Comparison of ENCODE assay signal across 8 cellular contexts in the genomic region with DNA sequence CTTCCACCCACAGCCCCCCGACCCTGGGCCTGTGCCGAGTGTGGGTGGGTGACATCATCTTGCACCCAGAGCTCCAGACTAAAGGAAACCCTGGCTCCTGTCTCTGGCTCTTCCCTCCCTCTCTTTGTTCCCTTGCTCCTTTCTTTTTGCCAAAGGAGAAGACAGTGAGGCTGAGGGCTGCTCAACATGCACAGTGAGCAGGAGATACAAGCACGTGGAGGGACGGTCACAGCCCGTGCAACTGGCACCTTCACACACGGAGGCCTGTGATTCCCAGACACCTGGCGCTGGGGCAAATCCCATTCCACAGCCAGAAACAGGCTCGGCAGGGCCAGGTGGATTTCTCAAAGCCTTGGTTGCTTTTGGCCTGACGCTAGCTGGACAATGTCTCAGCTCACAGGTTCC.
DNase-seq lines count a peak whose midpoint lies in the region; ATAC-seq, FAIRE-seq and TF ChIP-seq lines count a peak whose summit lies in the region.
"Not testable (repeated sequence)": the region's sequence is repeated elsewhere in the genome, so short reads cannot be mapped to it uniquely, and the experiment has no call there.

No MANE protein-coding gene starts in this region.

- DNase-seq in CD4-positive, alpha-beta T cell; HFFc6; activated naive CD8-positive, alpha-beta T cell treated with anti-CD3 and anti-CD28 coated beads for 36 hours: not testable (repeated sequence)
- DNase-seq in SK-MEL-5 (ENCODE audit: low read depth, low spot score) (peak; percentile 24), ecto neural progenitor cell (ENCODE audit: low spot score) (peak; percentile 52), kidney (peak; percentile 75), trophoblast cell (peak; percentile 79 to 80), suprapubic skin (ENCODE audit: low spot score in 2 of 2) (peak; percentile 79 to 85)

- peaks cover 11% of the 10 kb centered on the region for H3K79me1 ChIP-seq in trophoblast cell (ENCODE audit: low read length)

- peak overlapping the region; percentile 99 for H3K4ac ChIP-seq in trophoblast cell (ENCODE audit: low read depth, low read length)

- WGBS in trophoblast cell (ENCODE audit: extremely low coverage, insufficient coverage, insufficient read length): no CpG with 5 or more reads among the region's 9 CpGs
- WGBS in suprapubic skin: 38% methylated on average over 7 of the region's 9 CpGs

- not testable (repeated sequence) for H3K27ac ChIP-seq in CD4-positive, alpha-beta T cell (ENCODE audit: low read depth, low read length); kidney (ENCODE audit: low read depth in 2 of 2, low read length in 2 of 2); trophoblast cell (ENCODE audit: low read depth, low read length)
- H3K27ac ChIP-seq in suprapubic skin: peak overlapping the region; percentile 80

- not testable (repeated sequence) for ATAC-seq in CD4-positive, alpha-beta T cell (ENCODE audit: poor library complexity)

- peak overlapping the region; percentile 31 for H2BK5ac ChIP-seq in trophoblast cell (ENCODE audit: low read depth, low read length, poor library complexity)

- H2AK5ac ChIP-seq in trophoblast cell (ENCODE audit: low read length): peak overlapping the region; percentile 13

- peak overlapping the region; percentile 66 for H2AFZ ChIP-seq in trophoblast cell (ENCODE audit: insufficient read depth, low read length, poor library complexity)

- H4K91ac ChIP-seq in trophoblast cell (ENCODE audit: low read depth, low read length): peak overlapping the region; percentile 79

- not testable (repeated sequence) for H4K12ac ChIP-seq in trophoblast cell (ENCODE audit: low read depth, low read length)

- H3K9me3 ChIP-seq in CD4-positive, alpha-beta T cell (ENCODE audit: control insufficient read depth, low read length); kidney (ENCODE audit: control insufficient read depth in 1 of 2, low read length in 2 of 2); trophoblast cell (ENCODE audit: insufficient read depth, low read depth, low read length); suprapubic skin: not testable (repeated sequence)

- H2BK120ac ChIP-seq in trophoblast cell (ENCODE audit: insufficient read depth, low read length, poor library complexity): peak overlapping the region; percentile 74

- not testable (repeated sequence) for H3K9ac ChIP-seq in kidney (ENCODE audit: low read length in 2 of 2); trophoblast cell (ENCODE audit: low read length)

- peaks cover 59% of the 10 kb centered on the region for H3K4me1 Mint-ChIP-seq in CD4-positive, alpha-beta T cell (ENCODE audit: low read depth)
- H3K4me1 Mint-ChIP-seq in HFFc6 (ENCODE audit: low read depth): peaks cover 86% of the 10 kb centered on the region
- H3K4me1 Mint-ChIP-seq in activated naive CD8-positive, alpha-beta T cell treated with anti-CD3 and anti-CD28 coated beads for 36 hours: peaks cover 72% of the 10 kb centered on the region

- H3K14ac ChIP-seq in trophoblast cell (ENCODE audit: low read length): peak overlapping the region; percentile 75

- CTCF ChIA-PET in CD4-positive, alpha-beta T cell (lab: Charles Lee): not testable (repeated sequence)

- not testable (repeated sequence) for H3K9me3 Mint-ChIP-seq in CD4-positive, alpha-beta T cell; HFFc6; activated naive CD8-positive, alpha-beta T cell treated with anti-CD3 and anti-CD28 coated beads for 36 hours

- H3K4me2 ChIP-seq in trophoblast cell (ENCODE audit: low read length): peak overlapping the region; percentile 2

- not testable (repeated sequence) for TF ChIP-seq EP300 in suprapubic skin (IDR thresholded peaks at IDR 0.05)

- H3K36me3 Mint-ChIP-seq in CD4-positive, alpha-beta T cell (ENCODE audit: low read depth): peaks cover 48% of the 10 kb centered on the region
- peaks cover 51% of the 10 kb centered on the region for H3K36me3 Mint-ChIP-seq in HFFc6 (ENCODE audit: low read depth)
- peaks cover 54% of the 10 kb centered on the region for H3K36me3 Mint-ChIP-seq in activated naive CD8-positive, alpha-beta T cell treated with anti-CD3 and anti-CD28 coated beads for 36 hours

- peak overlapping the region; percentile 3 for H4K8ac ChIP-seq in trophoblast cell (ENCODE audit: low read depth, low read length)

- TF ChIP-seq POLR2A in suprapubic skin (IDR thresholded peaks at IDR 0.05): not testable (repeated sequence)

- POLR2A ChIA-PET in CD4-positive, alpha-beta T cell (lab: Charles Lee): not testable (repeated sequence)

- H3K4me1 ChIP-seq in kidney (ENCODE audit: control insufficient read depth in 1 of 2, insufficient read depth in 1 of 2, low read depth in 1 of 2, low read length in 2 of 2) (peaks cover 9 to 48% of the 10 kb centered on the region in 2 donors), trophoblast cell (ENCODE audit: control insufficient read depth in 1 of 2, insufficient read depth in 2 of 2, low read length in 2 of 2) (peaks cover 34 to 47% of the 10 kb centered on the region in 2 experiments), suprapubic skin (peaks cover 94% of the 10 kb centered on the region)

- in situ Hi-C loops in SK-MEL-5 (cut with HindIII; ENCODE audit: low pct_unique_long_range_greater_than_20kb, low sequenced_read_pairs): not testable (repeated sequence)

- FAIRE-seq in kidney (lab: Jason Lieb, UNC): not testable (repeated sequence)

- not testable (repeated sequence) for H3K4me3 ChIP-seq in kidney (ENCODE audit: low read length in 2 of 2); trophoblast cell (ENCODE audit: low read depth, low read length)
- H3K4me3 ChIP-seq in suprapubic skin: peak overlapping the region; percentile 15

- peak overlapping the region; percentile 47 for H3K27ac Mint-ChIP-seq in CD4-positive, alpha-beta T cell
- peak overlapping the region; percentile 70 for H3K27ac Mint-ChIP-seq in HFFc6
- peak overlapping the region; percentile 25 for H3K27ac Mint-ChIP-seq in activated naive CD8-positive, alpha-beta T cell treated with anti-CD3 and anti-CD28 coated beads for 36 hours

- not testable (repeated sequence) for H3K18ac ChIP-seq in trophoblast cell (ENCODE audit: low read length)

- not testable (repeated sequence) for H3K27me3 ChIP-seq in CD4-positive, alpha-beta T cell (ENCODE audit: control insufficient read depth, insufficient read depth, low read length); trophoblast cell (ENCODE audit: insufficient read depth, low read length); suprapubic skin

- not testable (repeated sequence) for TF ChIP-seq CTCF in CD4-positive, alpha-beta T cell (IDR thresholded peaks at IDR 0.05); HFFc6 (IDR thresholded peaks at IDR 0.05); kidney (IDR thresholded peaks at IDR 0.05; ENCODE audit: borderline replicate concordance, extremely low read depth, insufficient read depth); suprapubic skin (IDR thresholded peaks at IDR 0.05)

- H3K4me3 Mint-ChIP-seq in CD4-positive, alpha-beta T cell; activated naive CD8-positive, alpha-beta T cell treated with anti-CD3 and anti-CD28 coated beads for 36 hours: not testable (repeated sequence)
- H3K4me3 Mint-ChIP-seq in HFFc6: peak overlapping the region; percentile 53

- H2BK12ac ChIP-seq in trophoblast cell (ENCODE audit: low read length): peak overlapping the region; percentile 23

- peaks cover 37% of the 10 kb centered on the region for H3K79me2 ChIP-seq in trophoblast cell (ENCODE audit: control insufficient read depth, insufficient read depth, low read length, poor library complexity)

- not testable (repeated sequence) for H3K23ac ChIP-seq in trophoblast cell (ENCODE audit: low read length)

- H3K36me3 ChIP-seq in kidney (ENCODE audit: control insufficient read depth in 1 of 2, insufficient read depth in 2 of 2, low read length in 2 of 2); suprapubic skin: not testable (repeated sequence)
- H3K36me3 ChIP-seq in trophoblast cell (ENCODE audit: control insufficient read depth in 1 of 2, insufficient read depth in 2 of 2, low read length in 2 of 2): peaks cover 5 to 16% of the 10 kb centered on the region in 2 experiments

- H3K27me3 Mint-ChIP-seq in CD4-positive, alpha-beta T cell; activated naive CD8-positive, alpha-beta T cell treated with anti-CD3 and anti-CD28 coated beads for 36 hours: not testable (repeated sequence)
- peaks cover 15% of the 10 kb centered on the region for H3K27me3 Mint-ChIP-seq in HFFc6 (ENCODE audit: insufficient read depth)

- intact Hi-C loops in CD4-positive, alpha-beta T cell (cut with DNase I, micrococcal nuclease); kidney (cut with DNase I): not testable (repeated sequence)
